Comparison of ENCODE assay signal across 13 cellular contexts in genomic region chr15:44715142-44715796, GRCh38. TPM values are rescaled to one million over a fixed set of nuclear protein-coding genes. Genes with fewer than 3 reads are reported as not detected.
DNase-seq lines count a peak whose midpoint lies in the region; ATAC-seq and TF ChIP-seq lines count a peak whose summit lies in the region.
"Had no signal": no experiment of that assay in that cellular context is flagged by ENCODE, and none has a peak within 500 bp of the region (broad histone marks: within the 10 kb centered on the region; RNA-seq: fewer than 3 reads in every experiment).

No MANE protein-coding gene starts in this region.

- POLR2A ChIA-PET in activated CD4-positive, alpha-beta memory T cell treated with anti-CD3 and anti-CD28 coated beads for 36 hours (lab: Charles Lee) = interaction anchor here (1.4 to 18.2 kb wide), 3 partner anchors 13 to 68 kb away, joined by 4 to 1161 read pairs (median 400); partner anchors contain the start of genes SPG11 and TRIM69

- H2BK120ac ChIP-seq in mesenchymal stem cell (ENCODE audit: low read depth, low read length) = no peak overlapping the region

- peaks cover 0 to 73% (median 28%) of the 10 kb centered on the region in 12 donors for H3K4me1 ChIP-seq in heart left ventricle
- H3K4me1 ChIP-seq in right cardiac atrium (ENCODE audit: control insufficient read depth, insufficient read depth, low read length) = peaks cover 2% of the 10 kb centered on the region
- peaks cover 3% of the 10 kb centered on the region for H3K4me1 ChIP-seq in mesenchymal stem cell (ENCODE audit: control insufficient read depth, insufficient read depth, low read depth, low read length)
- H3K4me1 ChIP-seq in upper lobe of left lung = peaks cover 36 to 53% (median 49%) of the 10 kb centered on the region in 4 donors

- H3K36me3 Mint-ChIP-seq in activated CD4-positive, alpha-beta memory T cell treated with anti-CD3 and anti-CD28 coated beads for 36 hours = peaks cover 83% of the 10 kb centered on the region

- H2AK5ac ChIP-seq in mesenchymal stem cell (ENCODE audit: low read length, severe bottlenecking) = no peak overlapping the region

- H3K27me3 ChIP-seq in heart left ventricle (no peaks in the 10 kb centered on the region), right cardiac atrium (ENCODE audit: control insufficient read depth, insufficient read depth) (no peaks in the 10 kb centered on the region), mesenchymal stem cell (ENCODE audit: control insufficient read depth in 1 of 2, insufficient read depth in 1 of 2, low read length in 2 of 2) (no peaks in the 10 kb centered on the region), upper lobe of left lung (no peaks in the 10 kb centered on the region)
- H3K27me3 ChIP-seq: BE2C had no signal

- H3K9me3 ChIP-seq in heart left ventricle = no peaks in the 10 kb centered on the region
- no peaks in the 10 kb centered on the region for H3K9me3 ChIP-seq in right cardiac atrium (ENCODE audit: control insufficient read depth, low read length)
- no peaks in the 10 kb centered on the region for H3K9me3 ChIP-seq in mesenchymal stem cell (ENCODE audit: control insufficient read depth, low read length)
- H3K9me3 ChIP-seq in upper lobe of left lung = no peaks in the 10 kb centered on the region
- H3K9me3 ChIP-seq: BE2C had no signal

- no peak overlapping the region for H4K8ac ChIP-seq in mesenchymal stem cell (ENCODE audit: low read length)

- H3K4me3 ChIP-seq in heart left ventricle = peak overlapping the region in 8 of 12 donors; percentile 74 to 95 (median 84)
- H3K4me3 ChIP-seq in right cardiac atrium (ENCODE audit: low read length) = no peak overlapping the region
- peak overlapping the region in 1 of 2 experiments; percentile 43 for H3K4me3 ChIP-seq in mesenchymal stem cell (ENCODE audit: insufficient read depth in 1 of 2, low read depth in 1 of 2, low read length in 2 of 2)
- H3K4me3 ChIP-seq in upper lobe of left lung = peak overlapping the region in 3 of 4 donors; percentile 67 to 87 (median 68)

- DNase-seq in heart left ventricle (no peak), right cardiac atrium (no peak), mesenchymal stem cell (no peak), upper lobe of left lung (no peak), NCI-H446 treated with DMSO at 0.1 percent for 48 hours (lab: John Stamatoyannopoulos, UW) (no peak), omental fat pad (ENCODE audit: low spot score) (no peak), middle frontal gyrus (ENCODE audit: extremely low spot score, low spot score) (no peak)
- DNase-seq in activated CD4-positive, alpha-beta memory T cell treated with anti-CD3 and anti-CD28 coated beads for 36 hours = no peak
- DNase-seq: amniotic stem cell; BE2C; H7; stimulated activated CD8-positive, alpha-beta memory T cell treated with anti-CD3 and anti-CD28 coated beads, Interleukin-4, amount 100 ng/mL, for 48 hours; WERI-Rb-1 had no signal

- CTCF ChIA-PET in activated CD4-positive, alpha-beta memory T cell treated with anti-CD3 and anti-CD28 coated beads for 36 hours (lab: Charles Lee) = interaction anchor here (0.5 to 16.5 kb wide), 5 partner anchors 10 to 51 kb away, joined by 4 to 312 read pairs (median 155); partner anchors contain the start of genes SPG11 and TRIM69

- H3K36me3 ChIP-seq in heart left ventricle (peaks cover 2 to 76% (median 46%) of the 10 kb centered on the region in 9 donors), mesenchymal stem cell (ENCODE audit: control insufficient read depth in 1 of 2, insufficient read depth in 2 of 2, low read depth in 1 of 2, low read length in 2 of 2) (peaks cover 7 to 59% of the 10 kb centered on the region in 2 experiments), upper lobe of left lung (peaks cover 36 to 60% (median 42%) of the 10 kb centered on the region in 4 donors)

- no peak for TF ChIP-seq POLR2A in heart left ventricle (IDR thresholded peaks at IDR 0.05)
- TF ChIP-seq POLR2A in upper lobe of left lung (IDR thresholded peaks at IDR 0.05) = no peak

- no peak overlapping the region for H2BK12ac ChIP-seq in mesenchymal stem cell (ENCODE audit: low read length in 2 of 2)

- H3K27ac ChIP-seq in heart left ventricle (peak overlapping the region in 9 of 12 donors; percentile 17 to 100 (median 53)), right cardiac atrium (ENCODE audit: low read length) (no peak overlapping the region), mesenchymal stem cell (ENCODE audit: low read length, poor library complexity, severe bottlenecking) (no peak overlapping the region), upper lobe of left lung (peak overlapping the region in 3 of 4 donors; percentile 24 to 100 (median 43))
- H3K27ac ChIP-seq: WERI-Rb-1 had no signal

- peak overlapping the region; percentile 88 for H3K4me3 Mint-ChIP-seq in activated CD4-positive, alpha-beta memory T cell treated with anti-CD3 and anti-CD28 coated beads for 36 hours

- peaks cover 5% of the 10 kb centered on the region for H3K27me3 Mint-ChIP-seq in activated CD4-positive, alpha-beta memory T cell treated with anti-CD3 and anti-CD28 coated beads for 36 hours

- H3K9ac ChIP-seq in mesenchymal stem cell (ENCODE audit: low read length) = peak overlapping the region; percentile 41

- peaks cover 3% of the 10 kb centered on the region for H3K9me3 Mint-ChIP-seq in activated CD4-positive, alpha-beta memory T cell treated with anti-CD3 and anti-CD28 coated beads for 36 hours

- H3K79me1 ChIP-seq in mesenchymal stem cell (replicated peaks; ENCODE audit: low read length, poor library complexity, severe bottlenecking) = peaks cover 10% of the 10 kb centered on the region

- no peak overlapping the region for H3K4me2 ChIP-seq in mesenchymal stem cell (ENCODE audit: low read length, poor library complexity, severe bottlenecking)

- H3K4me1 Mint-ChIP-seq in activated CD4-positive, alpha-beta memory T cell treated with anti-CD3 and anti-CD28 coated beads for 36 hours (ENCODE audit: low read depth) = peaks cover 62% of the 10 kb centered on the region

- TF ChIP-seq EP300 in upper lobe of left lung (IDR thresholded peaks at IDR 0.05) = no peak

- no peak overlapping the region for H3K4ac ChIP-seq in mesenchymal stem cell (ENCODE audit: low read depth in 1 of 2, low read length in 2 of 2)

- no peak overlapping the region for H2BK15ac ChIP-seq in mesenchymal stem cell (ENCODE audit: low read depth, poor library complexity, severe bottlenecking)

- ATAC-seq in heart left ventricle (no peak), right cardiac atrium (no peak), upper lobe of left lung (ENCODE audit: low FRiP score in 2 of 2) (no peak), omental fat pad (ENCODE audit: low FRiP score) (no peak)

- intact Hi-C loops in heart left ventricle (cut with DNase I) (no loop called here), right cardiac atrium (cut with DNase I) (no loop called here)
- intact Hi-C loops in activated CD4-positive, alpha-beta memory T cell treated with anti-CD3 and anti-CD28 coated beads for 36 hours (cut with micrococcal nuclease) = no loop called here

- peak overlapping the region; percentile 92 for H3K27ac Mint-ChIP-seq in activated CD4-positive, alpha-beta memory T cell treated with anti-CD3 and anti-CD28 coated beads for 36 hours

- TF ChIP-seq CTCF in heart left ventricle (IDR thresholded peaks at IDR 0.05) (no peak), upper lobe of left lung (IDR thresholded peaks at IDR 0.05) (no peak), omental fat pad (IDR thresholded peaks at IDR 0.05) (no peak)

- no peak overlapping the region for H2AFZ ChIP-seq in mesenchymal stem cell (ENCODE audit: low read depth, low read length)

- H3K23ac ChIP-seq in mesenchymal stem cell (ENCODE audit: low read length in 2 of 2) = no peak overlapping the region

- no peak overlapping the region for H4K91ac ChIP-seq in mesenchymal stem cell (ENCODE audit: low read length)

- no peak overlapping the region for H3K18ac ChIP-seq in mesenchymal stem cell (ENCODE audit: low read depth in 1 of 2, low read length in 2 of 2)

- H2BK5ac ChIP-seq in mesenchymal stem cell (ENCODE audit: low read depth, low read length, poor library complexity, severe bottlenecking) = no peak overlapping the region

- 56 to 62% (median 59%) methylated on average over 6 of the region's 6 CpGs for WGBS in heart left ventricle, 4 donors
- WGBS in right cardiac atrium = 62% methylated on average over 6 of the region's 6 CpGs
- WGBS in mesenchymal stem cell = 95% methylated on average over 6 of the region's 6 CpGs
- WGBS in upper lobe of left lung, 2 donors = 54 to 63% methylated on average over 6 of the region's 6 CpGs

- H3K14ac ChIP-seq in mesenchymal stem cell (ENCODE audit: low read length in 2 of 2) = no peak overlapping the region

RNA-seq across cellular contexts. Expression of gene B2M, which starts 4.0 kb away (rescaled TPM):
- total RNA-seq in heart left ventricle (1,000 to 10,000 TPM; 1,033 to 5,448 (median 1,200) TPM), right cardiac atrium (1,000 to 10,000 TPM; 1,377 to 1,599 (median 1,490) TPM), upper lobe of left lung (1,000 to 10,000 TPM in 5 of 6 donors, 100 to 1,000 TPM in 1; 963 to 7,115 (median 3,598) TPM), omental fat pad (1,000 to 10,000 TPM; 3,373 to 5,667 (median 4,138) TPM)
- polyA plus RNA-seq in heart left ventricle (1,000 to 10,000 TPM in 1 of 2 donors, 100 to 1,000 TPM in 1; 808 to 1,959 TPM), right cardiac atrium (2,022 TPM)
- total RNA-seq in activated CD4-positive, alpha-beta memory T cell treated with anti-CD3 and anti-CD28 coated beads for 36 hours = 1,000 to 10,000 TPM; 6,098 to 6,314 TPM
- 2,564 TPM for polyA plus RNA-seq in mesenchymal stem cell (2013, experiment 1 of 2)
- polyA plus RNA-seq in mesenchymal stem cell (2013, experiment 2 of 2) = 2,876 TPM

RNA-seq across cellular contexts. Expression of gene PATL2, which starts 4.1 kb away (rescaled TPM):
- total RNA-seq in heart left ventricle (1 to 10 TPM in 7 of 9 donors, under 1 TPM in 1, not detected in 1; 0.49 to 4.2 (median 2.6) TPM), right cardiac atrium (1 to 10 TPM; 2.4 to 6.6 (median 3.9) TPM), upper lobe of left lung (10 to 100 TPM in 2 of 6 donors, 1 to 10 TPM in 4; 2.6 to 30.4 (median 7.8) TPM), omental fat pad (1 to 10 TPM; 1.0 to 5.4 (median 2.1) TPM)
- polyA plus RNA-seq in heart left ventricle (1 to 10 TPM in 1 of 2 donors, under 1 TPM in 1; 0.44 to 3.3 TPM), right cardiac atrium (8.3 TPM)
- total RNA-seq in activated CD4-positive, alpha-beta memory T cell treated with anti-CD3 and anti-CD28 coated beads for 36 hours = 10 to 100 TPM; 16.5 to 17.2 TPM
- polyA plus RNA-seq in mesenchymal stem cell (2013, experiment 1 of 2) = 0.17 TPM
- 0.48 TPM for polyA plus RNA-seq in mesenchymal stem cell (2013, experiment 2 of 2)

RNA-seq across cellular contexts. Expression of gene TRIM69, which starts 21.1 kb away (rescaled TPM):
- total RNA-seq in heart left ventricle = 100 to 1,000 TPM in 1 of 9 donors, 10 to 100 TPM in 8; 32.6 to 122 (median 60.7) TPM
- polyA plus RNA-seq in heart left ventricle = 10 to 100 TPM; 39.1 to 53.9 TPM
- 10 to 100 TPM; 46.1 to 81.4 (median 71.9) TPM for total RNA-seq in right cardiac atrium
- polyA plus RNA-seq in right cardiac atrium = 53.5 TPM
- 10 to 100 TPM; 76.0 to 78.0 TPM for total RNA-seq in activated CD4-positive, alpha-beta memory T cell treated with anti-CD3 and anti-CD28 coated beads for 36 hours
- polyA plus RNA-seq in mesenchymal stem cell (2013, experiment 1 of 2) = 7.6 TPM
- 7.0 TPM for polyA plus RNA-seq in mesenchymal stem cell (2013, experiment 2 of 2)
- total RNA-seq in upper lobe of left lung = 10 to 100 TPM; 10.3 to 29.3 (median 18.3) TPM
- 10 to 100 TPM; 11.9 to 31.1 (median 16.3) TPM for total RNA-seq in omental fat pad

RNA-seq across cellular contexts. Expression of gene SPG11, which starts 51.8 kb away (rescaled TPM):
- total RNA-seq in heart left ventricle = 10 to 100 TPM; 35.4 to 69.4 (median 48.8) TPM
- polyA plus RNA-seq in heart left ventricle = 10 to 100 TPM; 17.5 to 24.1 TPM
- total RNA-seq in right cardiac atrium = 10 to 100 TPM; 38.8 to 45.7 (median 42.4) TPM
- polyA plus RNA-seq in right cardiac atrium = 15.0 TPM
- 10 to 100 TPM; 84.6 to 86.8 TPM for total RNA-seq in activated CD4-positive, alpha-beta memory T cell treated with anti-CD3 and anti-CD28 coated beads for 36 hours
- 17.0 TPM for polyA plus RNA-seq in mesenchymal stem cell (2013, experiment 1 of 2)
- 14.2 TPM for polyA plus RNA-seq in mesenchymal stem cell (2013, experiment 2 of 2)
- 100 to 1,000 TPM in 3 of 6 donors, 10 to 100 TPM in 3; 81.6 to 161 (median 97.4) TPM for total RNA-seq in upper lobe of left lung
- total RNA-seq in omental fat pad = 100 to 1,000 TPM in 1 of 4 donors, 10 to 100 TPM in 3; 57.8 to 115 (median 63.3) TPM

Comparison
In these comparisons a context has a peak if more than half of its experiments do, and no peak if none do; other contexts are left out.
1. H3K27ac ChIP-seq: peak in heart left ventricle (9 of 12) and upper lobe of left lung (3 of 4); none in right cardiac atrium (single experiment) and mesenchymal stem cell (single experiment).